Comparison of ENCODE assay signal across 1 cellular context in genomic region chr19:2451138-2451537, GRCh38.
TF ChIP-seq lines count a peak whose summit lies in the region.

No MANE protein-coding gene starts in this region.

TF ChIP-seq in HEK293, 187 proteins besides CTCF, POLR2A, EP300 and RAD21:
- TF ChIP-seq MZF1 (tag by site-specific recombination; IDR thresholded peaks at IDR 0.05; ENCODE audit: borderline replicate concordance) (peak; percentile 73; the same call in 1 of the 2 replicates), KLF8 (tag by site-specific recombination; IDR thresholded peaks at IDR 0.05) (0 out of 2 replicates have a peak, but pooled peaks have one; percentile 32), ZBTB8A (tag by site-specific recombination; IDR thresholded peaks at IDR 0.05) (no peak), ZNF600 (tag by site-specific recombination; IDR thresholded peaks at IDR 0.05) (peak; percentile 72)
